In the genomic region with DNA sequence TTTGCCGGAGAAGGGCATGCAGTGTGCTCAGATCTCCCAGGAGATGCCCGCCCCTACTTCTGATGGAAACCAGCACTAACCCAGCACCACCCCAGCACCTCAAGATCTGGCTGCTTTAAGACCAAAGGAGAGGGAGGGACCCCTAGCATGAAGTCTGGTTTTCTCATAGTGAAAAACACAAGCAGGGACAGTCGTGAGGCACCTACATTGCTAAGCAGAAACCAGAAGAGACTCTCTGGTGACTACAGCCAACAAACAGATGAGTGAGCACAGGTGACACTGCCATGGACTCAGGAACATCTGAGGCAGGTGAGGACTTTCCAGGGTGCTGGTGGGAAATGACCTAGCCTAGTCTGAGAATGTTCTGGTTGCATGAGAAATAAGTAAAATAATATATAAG, we compare ENCODE assay signal across 27 cellular contexts.
"Had no signal": no experiment of that assay in that cellular context is flagged by ENCODE, and none has a peak within 500 bp of the region (broad histone marks: within the 10 kb centered on the region; RNA-seq: fewer than 3 reads in every experiment).

No MANE protein-coding gene starts in this region.

- H3K4me1 Mint-ChIP-seq: natural killer cell had no signal

- H3K27ac Mint-ChIP-seq: mesothelial cell of epicardium, natural killer cell, nephron progenitor cell, neural progenitor cell had no signal

- H2AFZ ChIP-seq: hepatocyte, neural progenitor cell, parathyroid adenoma had no signal

- H3K4me2 ChIP-seq: hepatocyte, neural progenitor cell, smooth muscle cell had no signal

- H3K9ac ChIP-seq: neural progenitor cell, parathyroid adenoma had no signal

- H3K4me1 ChIP-seq: left ventricle myocardium inferior, neural progenitor cell, parathyroid adenoma, right atrium auricular region, right lobe of liver, testis, transverse colon, upper lobe of left lung, vagina had no signal

- H3K36me3 Mint-ChIP-seq: mesothelial cell of epicardium, naive B cell, natural killer cell, neural progenitor cell had no signal

- H3K4me3 ChIP-seq: hepatocyte, left ventricle myocardium inferior, lung, neural progenitor cell, right atrium auricular region, right lobe of liver, smooth muscle cell, stomach, testis, thyroid gland, transverse colon, upper lobe of left lung, vagina had no signal

- H3K9me3 ChIP-seq: left ventricle myocardium inferior, neutrophil, right atrium auricular region, right lobe of liver, stomach, testis, thyroid gland, transverse colon, upper lobe of left lung, vagina had no signal

- H3K36me3 ChIP-seq: left ventricle myocardium inferior, neural progenitor cell, neutrophil, right atrium auricular region, right lobe of liver, stomach, thyroid gland, transverse colon, upper lobe of left lung, vagina had no signal

- H3K4me3 Mint-ChIP-seq: mesothelial cell of epicardium, naive B cell, natural killer cell, nephron progenitor cell, neural progenitor cell had no signal

- H3K9me3 Mint-ChIP-seq: mesothelial cell of epicardium, naive B cell, natural killer cell, nephron progenitor cell, neural progenitor cell had no signal

- ATAC-seq: natural killer cell, right lobe of liver had no signal

- DNase-seq: islet precursor cell; left ventricle myocardium inferior; mesendoderm; naive B cell; natural killer cell; nephron progenitor cell; occipital lobe; right lobe of liver; stimulated activated CD4-positive, alpha-beta T cell treated with anti-CD3 and anti-CD28 coated beads, Interleukin-1b, Interleukin-23, amount 100 ng/mL, for 48 hours; stimulated activated CD4-positive, alpha-beta T cell treated with anti-CD3 and anti-CD28 coated beads, Interleukin-2, amount 100 ng/mL, for 48 hours; stimulated activated CD4-positive, alpha-beta T cell treated with anti-CD3 and anti-CD28 coated beads, Interleukin-4, amount 100 ng/mL, for 4 hours; stimulated activated CD8-positive, alpha-beta memory T cell treated with anti-CD3 and anti-CD28 coated beads, Interleukin-4, amount 100 ng/mL, for 48 hours; stimulated activated naive CD4-positive, alpha-beta T cell; stomach; testis; thyroid gland; transverse colon; upper lobe of left lung had no signal

- H3K79me2 ChIP-seq: hepatocyte, parathyroid adenoma had no signal

- H3K27ac ChIP-seq: hepatocyte, left ventricle myocardium inferior, neural progenitor cell, neutrophil, parathyroid adenoma, right atrium auricular region, right lobe of liver, stomach, testis, thyroid gland, transverse colon, upper lobe of left lung, vagina had no signal

- H3K27me3 ChIP-seq: hepatocyte, neural progenitor cell, neutrophil, right atrium auricular region, right lobe of liver, stomach, testis, thyroid gland, transverse colon, upper lobe of left lung, vagina had no signal
